ENCODE assay signal across 1 cellular context in genomic region chr6:159151266-159151855, GRCh38.
A peak's percentile ranks its signal among the peaks of the same experiment; 100 is the strongest.
TF ChIP-seq lines count a peak whose summit lies in the region.

No MANE protein-coding gene starts in this region.

TF ChIP-seq in K562, 482 proteins besides CTCF, POLR2A, EP300 and RAD21 (continued from another document):
- TF ChIP-seq ZHX1 (conservative IDR thresholded peaks at IDR 0.05; ENCODE audit: low read length) (no peak), CXXC5 (CRISPR knock-in tag; IDR thresholded peaks at IDR 0.05) (no peak), RBM39 (optimal IDR thresholded peaks at IDR 0.05; ENCODE audit: low read depth, low read length) (no peak), POLR2AphosphoS5 (IDR thresholded peaks at IDR 0.05; ENCODE audit: control insufficient read depth, insufficient read depth, low read depth, low read length) (no peak), RBM22 (IDR thresholded peaks at IDR 0.05; ENCODE audit: low read depth, low read length, poor library complexity, severe bottlenecking) (no peak), ZFPM2 (CRISPR knock-in tag; IDR thresholded peaks at IDR 0.05) (no peak), ZNF780A (CRISPR knock-in tag; IDR thresholded peaks at IDR 0.05) (no peak), RB1 (IDR thresholded peaks at IDR 0.05; ENCODE audit: low read depth) (0 out of 2 replicates have a peak, but pooled peaks have one; percentile 23), ZNF395 (CRISPR knock-in tag; IDR thresholded peaks at IDR 0.05) (no peak), SMC3 (conservative IDR thresholded peaks at IDR 0.05; ENCODE audit: insufficient read depth, low read depth, low read length) (peak; percentile 46), ZNF695 (CRISPR knock-in tag; IDR thresholded peaks at IDR 0.05) (no peak), KLF16 (IDR thresholded peaks at IDR 0.05) (0 out of 2 replicates have a peak, but pooled peaks have one; percentile 9), EP400 (IDR thresholded peaks at IDR 0.05) (no peak), CTCFL (IDR thresholded peaks at IDR 0.05; ENCODE audit: borderline replicate concordance, insufficient read depth, low read depth, low read length, poor library complexity, severe bottlenecking) (peak; percentile 88), LCOR (CRISPR knock-in tag; IDR thresholded peaks at IDR 0.05) (no peak)
